In genomic region chr1:236124965-236125364, GRCh38 we compare ENCODE assay signal across 1 cellular context.
TF ChIP-seq lines count a peak whose summit lies in the region.

No MANE protein-coding gene starts in this region.

TF ChIP-seq in H1, 55 proteins besides CTCF, POLR2A, EP300 and RAD21 (continued from another document):
- TF ChIP-seq, protein P1, sequence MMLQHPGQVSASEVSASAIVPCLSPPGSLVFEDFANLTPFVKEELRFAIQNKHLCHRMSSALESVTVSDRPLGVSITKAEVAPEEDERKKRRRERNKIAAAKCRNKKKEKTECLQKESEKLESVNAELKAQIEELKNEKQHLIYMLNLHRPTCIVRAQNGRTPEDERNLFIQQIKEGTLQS (IDR thresholded peaks at IDR 0.05; ENCODE audit: insufficient read depth, low read depth, low read length) = no peak
- no peak for TF ChIP-seq NRF1 (IDR thresholded peaks at IDR 0.05; ENCODE audit: low read depth, low read length)
- TF ChIP-seq JUN (IDR thresholded peaks at IDR 0.05; ENCODE audit: low read depth, low read length) = no peak
- TF ChIP-seq RFX5 (IDR thresholded peaks at IDR 0.05; ENCODE audit: borderline replicate concordance, low read depth, low read length) = no peak
- no peak for TF ChIP-seq HDAC6 (IDR thresholded peaks at IDR 0.05; ENCODE audit: low read depth, low read length)
- TF ChIP-seq CHD1 (IDR thresholded peaks at IDR 0.05; ENCODE audit: low read depth, low read length) = no peak
- no peak for TF ChIP-seq CREB1 (IDR thresholded peaks at IDR 0.05)
- no peak for TF ChIP-seq CTBP2 (IDR thresholded peaks at IDR 0.05; ENCODE audit: borderline replicate concordance, insufficient read depth, insufficient read length, low read length)
- TF ChIP-seq KDM1A (IDR thresholded peaks at IDR 0.05; ENCODE audit: borderline replicate concordance, low read length) = no peak
- TF ChIP-seq BACH1 (IDR thresholded peaks at IDR 0.05; ENCODE audit: low read length) = no peak
- no peak for TF ChIP-seq SUZ12 (IDR thresholded peaks at IDR 0.05; ENCODE audit: low read length)
- TF ChIP-seq POU5F1 (IDR thresholded peaks at IDR 0.05; ENCODE audit: low read depth, low read length) = no peak
- TF ChIP-seq SAP30 (IDR thresholded peaks at IDR 0.05; ENCODE audit: insufficient read depth, insufficient replicate concordance, low read length) = no peak
